In genomic region chrX:13099121-13099520, GRCh38 we compare ENCODE assay signal across 16 cellular contexts. TPM values are rescaled to one million over a fixed set of nuclear protein-coding genes. Genes with fewer than 3 reads are reported as not detected.
A peak's percentile ranks its signal among the peaks of the same experiment; 100 is the strongest.
DNase-seq lines count a peak whose midpoint lies in the region; ATAC-seq and TF ChIP-seq lines count a peak whose summit lies in the region.
"Had no signal": no experiment of that assay in that cellular context is flagged by ENCODE, and none has a peak within 500 bp of the region (broad histone marks: within the 10 kb centered on the region; RNA-seq: fewer than 3 reads in every experiment).

No MANE protein-coding gene starts in this region.

- peaks cover 59% of the 10 kb centered on the region for H3K4me1 Mint-ChIP-seq in activated naive CD8-positive, alpha-beta T cell (ENCODE audit: low read depth)

- H3K27me3 ChIP-seq in heart right ventricle (peaks cover 0 to 41% (median 0%) of the 10 kb centered on the region in 7 donors), upper lobe of right lung (no peaks in the 10 kb centered on the region)
- H3K27me3 ChIP-seq: left lung had no signal

- H3K27ac Mint-ChIP-seq in activated naive CD8-positive, alpha-beta T cell = no peak overlapping the region

- no peaks in the 10 kb centered on the region for H3K36me3 Mint-ChIP-seq in activated naive CD8-positive, alpha-beta T cell

- POLR2A ChIA-PET in HEK293T (lab: Yijun Ruan, JAX) = no interaction called here

- no peak overlapping the region for H3K4me3 ChIP-seq in heart right ventricle
- no peak overlapping the region for H3K4me3 ChIP-seq in upper lobe of right lung
- H3K4me3 ChIP-seq: left lung had no signal

- peak overlapping the region; percentile 7 for H3K4me3 Mint-ChIP-seq in activated naive CD8-positive, alpha-beta T cell

- no peaks in the 10 kb centered on the region for H3K27me3 Mint-ChIP-seq in activated naive CD8-positive, alpha-beta T cell

- ATAC-seq in heart right ventricle (peak in 3 of 8 donors; percentile 23 to 32 (median 31)), Right ventricle myocardium superior (ENCODE audit: poor library complexity) (no peak), upper lobe of right lung (no peak)
- ATAC-seq: left lung had no signal

- H3K4me1 ChIP-seq in heart right ventricle (peaks cover 0 to 57% (median 27%) of the 10 kb centered on the region in 9 donors), upper lobe of right lung (peaks cover 26% of the 10 kb centered on the region)

- no peaks in the 10 kb centered on the region for H3K36me3 ChIP-seq in heart right ventricle
- H3K36me3 ChIP-seq in upper lobe of right lung = no peaks in the 10 kb centered on the region
- H3K36me3 ChIP-seq: left lung had no signal

- DNase-seq in heart right ventricle (no peak), Right ventricle myocardium superior (no peak), lung microvascular endothelial cell (ENCODE audit: low read depth in 2 of 2) (peak; percentile 44 to 84), upper lobe of right lung (no peak), HEK293T (ENCODE audit: extremely low spot score) (no peak), NCI-H2171 treated with DMSO at 0.1 percent for 48 hours (lab: John Stamatoyannopoulos, UW) (no peak), midbrain (lab: John Stamatoyannopoulos, UW) (no peak)
- DNase-seq: activated CD4-positive, alpha-beta T cell treated with anti-CD3 and anti-CD28 coated beads, Interleukin-2, amount 50 U/mL, for 4 hours; erythroblast; hippocampal formation; left lung; NCI-H187 treated with DMSO at 0.1 percent for 48 hours; NCI-H748 treated with DMSO at 0.1 percent for 48 hours had no signal

- peak overlapping the region in 6 of 10 donors; percentile 45 to 80 (median 62) for H3K27ac ChIP-seq in heart right ventricle
- H3K27ac ChIP-seq in upper lobe of right lung = peak overlapping the region; percentile 51
- H3K27ac ChIP-seq: RWPE1 had no signal

- CTCF ChIA-PET in HEK293T (lab: Yijun Ruan, JAX) = no interaction called here

- no peaks in the 10 kb centered on the region for H3K9me3 Mint-ChIP-seq in activated naive CD8-positive, alpha-beta T cell (ENCODE audit: low read depth)

- no peaks in the 10 kb centered on the region for H3K9me3 ChIP-seq in heart right ventricle
- no peaks in the 10 kb centered on the region for H3K9me3 ChIP-seq in upper lobe of right lung
- H3K9me3 ChIP-seq: left lung had no signal

- TF ChIP-seq CTCF in heart right ventricle (IDR thresholded peaks at IDR 0.05) (no peak), upper lobe of right lung (IDR thresholded peaks at IDR 0.05) (no peak)

- intact Hi-C loops in heart right ventricle (cut with DNase I) (loop anchor here in 1 of 10 donors (10.0 kb wide), 1 partner anchor 124 kb away; the partner anchor contains the start of gene TMSB4X), Right ventricle myocardium superior (cut with DNase I) (no loop called here), upper lobe of right lung (cut with DNase I) (no loop called here)

TF ChIP-seq in HEK293T, 16 proteins besides CTCF, POLR2A, EP300 and RAD21:
- TF ChIP-seq SUZ12 (IDR thresholded peaks at IDR 0.05) (no peak), HDGF (IDR thresholded peaks at IDR 0.05; ENCODE audit: borderline replicate concordance) (no peak), PKNOX1 (IDR thresholded peaks at IDR 0.05) (no peak), FOXM1 (IDR thresholded peaks at IDR 0.05; ENCODE audit: borderline replicate concordance) (no peak), L3MBTL2 (conservative IDR thresholded peaks at IDR 0.05) (no peak), ELF4 (IDR thresholded peaks at IDR 0.05) (no peak), SP1 (IDR thresholded peaks at IDR 0.05) (no peak), TARDBP (IDR thresholded peaks at IDR 0.05) (no peak), ARNT (IDR thresholded peaks at IDR 0.05) (no peak), ZNF384 (IDR thresholded peaks at IDR 0.05) (no peak), NFRKB (IDR thresholded peaks at IDR 0.05) (no peak), CTBP1 (IDR thresholded peaks at IDR 0.05; ENCODE audit: borderline replicate concordance) (no peak), LEF1 (IDR thresholded peaks at IDR 0.05; ENCODE audit: borderline replicate concordance) (no peak), FOXK2 (IDR thresholded peaks at IDR 0.05) (no peak), FOXA1 (IDR thresholded peaks at IDR 0.05) (no peak), BHLHE40 (IDR thresholded peaks at IDR 0.05; ENCODE audit: borderline replicate concordance) (no peak)

RNA-seq across cellular contexts. Expression of gene FAM9C, which starts 54.7 kb away (rescaled TPM):
- total RNA-seq in heart right ventricle (under 1 TPM in 6 of 10 donors, not detected in 4; 0.07 to 1.00 (median 0.29) TPM), Right ventricle myocardium superior (0.35 TPM), lung microvascular endothelial cell (under 0.01 TPM in 1 of 2 replicates, not detected in the other), upper lobe of right lung (not detected)
- polyA plus RNA-seq in heart right ventricle = not detected
- total RNA-seq: cerebellum, left lung had no signal

Comparison
In these comparisons a context has a peak if more than half of its experiments do, and no peak if none do; other contexts are left out.
1. DNase-seq: peak in lung microvascular endothelial cell (2 of 2); none in heart right ventricle (0 of 2), Right ventricle myocardium superior (single experiment), upper lobe of right lung (single experiment), HEK293T (single experiment), NCI-H2171 treated with DMSO at 0.1 percent for 48 hours (single experiment) and midbrain (single experiment).